In the genomic region with DNA sequence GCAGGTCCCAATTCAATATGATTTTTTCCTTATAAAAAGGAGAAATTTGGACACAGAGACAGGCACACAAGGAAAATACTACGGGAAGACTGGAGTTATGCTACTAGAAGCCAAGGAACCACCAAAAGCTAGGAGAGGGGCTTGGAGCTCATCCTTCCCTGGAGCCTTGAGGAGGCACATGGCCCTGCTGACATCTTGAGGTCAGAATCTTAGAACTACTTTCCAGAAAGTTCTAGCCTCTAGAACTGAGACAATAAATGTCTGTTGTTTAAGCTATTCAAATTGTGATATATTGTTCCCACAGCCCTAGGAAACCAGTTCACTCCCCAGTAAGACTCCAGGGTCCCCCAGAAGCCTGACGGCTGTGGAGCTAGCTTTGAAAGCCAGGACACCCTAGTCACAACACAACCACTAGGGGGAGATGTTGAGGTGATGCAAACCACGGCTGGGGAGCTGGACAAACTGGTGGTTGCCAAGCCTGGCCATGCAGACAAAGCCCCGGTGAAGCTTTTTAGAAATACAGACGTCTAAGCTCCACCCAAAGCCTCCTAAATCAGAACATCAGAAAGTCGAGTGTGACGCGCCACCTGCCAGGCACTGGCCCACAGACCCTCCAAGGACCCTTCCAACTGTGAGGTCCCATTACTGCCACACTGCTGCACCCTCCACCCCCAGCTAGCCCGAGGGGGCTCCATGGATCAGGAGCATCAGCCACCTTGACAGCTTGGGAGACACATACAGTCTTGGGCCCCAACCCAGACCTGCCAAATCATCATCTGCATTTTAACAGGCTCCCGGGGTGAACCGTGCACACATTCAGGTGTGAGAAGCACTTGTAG, we compare ENCODE assay signal across 1 cellular context.
TF ChIP-seq lines count a peak whose summit lies in the region.

No MANE protein-coding gene starts in this region.

TF ChIP-seq in neural cell, 6 proteins besides CTCF, POLR2A, EP300 and RAD21 (continued from another document):
- TF ChIP-seq MXI1 (conservative IDR thresholded peaks at IDR 0.05; ENCODE audit: poor library complexity, severe bottlenecking) (no peak), SMC3 (conservative IDR thresholded peaks at IDR 0.05; ENCODE audit: poor library complexity) (no peak), POLR2AphosphoS5 (IDR thresholded peaks at IDR 0.05) (no peak), EZH2 (IDR thresholded peaks at IDR 0.05; ENCODE audit: borderline replicate concordance, insufficient read depth, low read length, poor library complexity, severe bottlenecking) (no peak), TAF1 (IDR thresholded peaks at IDR 0.05; ENCODE audit: low read depth) (no peak)
